In the genomic region with DNA sequence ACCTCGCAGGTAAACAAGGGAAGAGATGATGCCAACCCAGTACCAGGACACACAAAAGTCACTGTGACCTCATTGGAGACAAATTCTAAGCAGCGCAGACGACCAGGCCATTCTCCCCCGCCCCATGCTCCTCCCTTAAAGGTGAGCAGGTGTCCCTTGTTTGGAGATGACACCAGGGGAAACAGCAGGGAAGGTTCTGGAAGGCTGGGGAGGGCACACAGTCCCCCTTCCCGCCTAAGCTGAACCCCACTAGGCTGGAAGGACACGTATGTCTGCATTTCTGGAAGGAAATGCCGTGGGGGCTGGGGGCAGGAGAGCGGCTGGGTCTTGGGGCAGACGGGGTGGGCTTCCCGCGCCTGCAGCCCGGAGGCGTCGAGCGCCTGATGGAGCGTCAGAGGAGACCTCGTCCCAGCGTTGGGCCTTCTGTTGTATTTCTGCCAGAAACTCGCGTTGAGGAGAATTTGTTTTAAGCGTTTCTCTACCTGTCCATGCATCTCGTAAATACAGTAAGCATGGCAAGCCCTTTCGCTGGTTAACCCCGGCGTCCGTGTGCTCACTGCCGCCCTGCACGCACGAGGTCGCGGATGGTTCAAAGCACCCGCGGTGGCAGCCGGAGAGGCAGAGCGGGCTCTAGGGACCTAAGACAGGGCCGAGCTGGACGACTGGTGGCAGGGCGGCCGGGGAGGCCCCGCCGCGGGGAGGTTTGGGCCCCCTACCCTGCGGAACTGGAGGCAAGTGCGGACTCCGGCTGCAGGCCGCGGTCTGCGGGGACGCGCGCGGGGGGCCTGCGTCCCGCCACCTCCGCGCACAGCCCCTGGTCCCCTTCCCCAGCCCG, we compare ENCODE assay signal across 8 cellular contexts. TPM values are rescaled to one million over a fixed set of nuclear protein-coding genes. Genes with fewer than 3 reads are reported as not detected.
DNase-seq lines count a peak whose midpoint lies in the region; TF ChIP-seq lines count a peak whose summit lies in the region.

No MANE protein-coding gene starts in this region.

- no peaks in the 10 kb centered on the region for H3K36me3 Mint-ChIP-seq in glutamatergic neuron (ENCODE audit: unreplicated experiment)

- peaks cover 17% of the 10 kb centered on the region for H3K27me3 Mint-ChIP-seq in glutamatergic neuron (ENCODE audit: unreplicated experiment)

- peak overlapping the region; percentile 75 for H3K4me3 Mint-ChIP-seq in glutamatergic neuron (ENCODE audit: unreplicated experiment)

- peaks cover 13% of the 10 kb centered on the region for H3K4me1 Mint-ChIP-seq in glutamatergic neuron (ENCODE audit: low read depth, unreplicated experiment)

- peak overlapping the region; percentile 45 for H3K4me3 ChIP-seq in HFF-Myc (replicated peaks; ENCODE audit: low read depth, low read length)
- H3K4me3 ChIP-seq in retinal pigment epithelial cell (ENCODE audit: low read length): peak overlapping the region; percentile 37

- peak overlapping the region; percentile 66 for H3K27ac ChIP-seq in VCaP

- H3K27ac Mint-ChIP-seq in glutamatergic neuron (ENCODE audit: unreplicated experiment): no peak overlapping the region

- DNase-seq in D341Med (ENCODE audit: low spot score) (peak; percentile 67), HFF-Myc (ENCODE audit: extremely low read depth, low read depth) (no peak), glutamatergic neuron (peak; percentile 64), retinal pigment epithelial cell (ENCODE audit: low read depth) (no peak), activated gamma-delta T cell (lab: John Stamatoyannopoulos, UW) (no peak), NCI-H2081 treated with DMSO at 0.1 percent for 48 hours (lab: John Stamatoyannopoulos, UW) (no peak), NCI-H2029 treated with DMSO at 0.1 percent for 48 hours (lab: John Stamatoyannopoulos, UW) (no peak)

- H3K9me3 Mint-ChIP-seq in glutamatergic neuron (ENCODE audit: unreplicated experiment): peaks cover 8% of the 10 kb centered on the region

- TF ChIP-seq CTCF in HFF-Myc (IDR thresholded peaks at IDR 0.05; ENCODE audit: low read depth, low read length, missing control alignments) (no peak), VCaP (conservative IDR thresholded peaks at IDR 0.05) (no peak), glutamatergic neuron (IDR thresholded peaks at IDR 0.05; ENCODE audit: partially characterized antibody, unreplicated experiment) (no peak), retinal pigment epithelial cell (conservative IDR thresholded peaks at IDR 0.05; ENCODE audit: low read depth, low read length) (no peak)

RNA-seq across cellular contexts. Expression of gene LHX4, which starts 1.2 kb away (rescaled TPM):
- total RNA-seq in glutamatergic neuron (ENCODE audit: unreplicated experiment): 2.1 TPM

Comparison
In these comparisons a context has a peak if more than half of its experiments do, and no peak if none do; other contexts are left out.
1. DNase-seq: peak in D341Med (single experiment) and glutamatergic neuron (single experiment); none in HFF-Myc (single experiment), retinal pigment epithelial cell (single experiment), activated gamma-delta T cell (single experiment), NCI-H2081 treated with DMSO at 0.1 percent for 48 hours (single experiment) and NCI-H2029 treated with DMSO at 0.1 percent for 48 hours (single experiment).